Comparison of ENCODE assay signal across 9 cellular contexts in genomic region chr16:17275076-17275732, GRCh38.
DNase-seq lines count a peak whose midpoint lies in the region; ATAC-seq and TF ChIP-seq lines count a peak whose summit lies in the region.
"Had no signal": no experiment of that assay in that cellular context is flagged by ENCODE, and none has a peak within 500 bp of the region (broad histone marks: within the 10 kb centered on the region; RNA-seq: fewer than 3 reads in every experiment).

No MANE protein-coding gene starts in this region.

- H3K36me3 Mint-ChIP-seq in Calu3 (ENCODE audit: insufficient read depth, unreplicated experiment): peaks cover 41% of the 10 kb centered on the region
- peaks cover 20% of the 10 kb centered on the region for H3K36me3 Mint-ChIP-seq in activated CD8-positive, alpha-beta T cell treated with anti-CD3 and anti-CD28 coated beads, Interleukin-2, amount 10 ng/mL, durations not matched to agents 7 days and 5 days (ENCODE audit: low read depth)

- no peaks in the 10 kb centered on the region for H3K36me3 ChIP-seq in osteoblast (ENCODE audit: insufficient read depth, low read length)

- H3K27me3 ChIP-seq in osteoblast (ENCODE audit: insufficient read depth, low read length): no peaks in the 10 kb centered on the region

- peaks cover 2% of the 10 kb centered on the region for H3K79me2 ChIP-seq in osteoblast (ENCODE audit: insufficient read depth, low read length)

- peak overlapping the region; percentile 3 for H3K4me3 Mint-ChIP-seq in Calu3 (ENCODE audit: low read depth, unreplicated experiment)
- no peak overlapping the region for H3K4me3 Mint-ChIP-seq in activated CD8-positive, alpha-beta T cell treated with anti-CD3 and anti-CD28 coated beads, Interleukin-2, amount 10 ng/mL, durations not matched to agents 7 days and 5 days

- H3K4me1 Mint-ChIP-seq in Calu3 (ENCODE audit: low read depth, unreplicated experiment): peaks cover 77% of the 10 kb centered on the region
- peaks cover 67% of the 10 kb centered on the region for H3K4me1 Mint-ChIP-seq in activated CD8-positive, alpha-beta T cell treated with anti-CD3 and anti-CD28 coated beads, Interleukin-2, amount 10 ng/mL, durations not matched to agents 7 days and 5 days (ENCODE audit: low read depth)

- POLR2A ChIA-PET in activated CD8-positive, alpha-beta T cell treated with anti-CD3 and anti-CD28 coated beads, Interleukin-2, amount 10 ng/mL, durations not matched to agents 7 days and 5 days (lab: Charles Lee): no interaction called here

- CTCF ChIA-PET in Calu3 (lab: Charles Lee): interaction anchor here (0.6 to 1.9 kb wide), 9 partner anchors 8 to 193 kb away, joined by 3 to 8 read pairs (median 5); no protein-coding TSS in a partner anchor
- CTCF ChIA-PET in activated CD8-positive, alpha-beta T cell treated with anti-CD3 and anti-CD28 coated beads, Interleukin-2, amount 10 ng/mL, durations not matched to agents 7 days and 5 days (lab: Charles Lee): no interaction called here

- no peaks in the 10 kb centered on the region for H3K9me3 Mint-ChIP-seq in Calu3 (ENCODE audit: low read depth, unreplicated experiment)
- no peaks in the 10 kb centered on the region for H3K9me3 Mint-ChIP-seq in activated CD8-positive, alpha-beta T cell treated with anti-CD3 and anti-CD28 coated beads, Interleukin-2, amount 10 ng/mL, durations not matched to agents 7 days and 5 days (ENCODE audit: insufficient read depth)

- DNase-seq in Calu3 (peak; percentile 83), HT-29 (ENCODE audit: low spot score) (peak; percentile 91), mucosa of gallbladder (ENCODE audit: low spot score) (peak; percentile 88), hippocampal formation (lab: John Stamatoyannopoulos, UW) (no peak), osteoblast (ENCODE audit: insufficient read length, low spot score, missing footprints) (no peak)
- DNase-seq in activated CD8-positive, alpha-beta T cell treated with anti-CD3 and anti-CD28 coated beads, Interleukin-2, amount 10 ng/mL, durations not matched to agents 7 days and 5 days: peak; percentile 32
- DNase-seq: NCI-H2081 had no signal

- H3K27me3 Mint-ChIP-seq in Calu3 (ENCODE audit: unreplicated experiment): no peaks in the 10 kb centered on the region
- H3K27me3 Mint-ChIP-seq in activated CD8-positive, alpha-beta T cell treated with anti-CD3 and anti-CD28 coated beads, Interleukin-2, amount 10 ng/mL, durations not matched to agents 7 days and 5 days (ENCODE audit: low read depth): peaks cover 2% of the 10 kb centered on the region

- ATAC-seq in activated CD8-positive, alpha-beta T cell treated with anti-CD3 and anti-CD28 coated beads, Interleukin-2, amount 10 ng/mL, durations not matched to agents 7 days and 5 days: peak; percentile 30
- ATAC-seq in GM21619 (IDR thresholded peaks at IDR 0.05; ENCODE audit: unreplicated experiment): no peak
- ATAC-seq: sciatic nerve had no signal

- H3K27ac ChIP-seq in osteoblast (ENCODE audit: low read depth, low read length): no peak overlapping the region

- TF ChIP-seq CTCF in Calu3 (IDR thresholded peaks at IDR 0.05; ENCODE audit: unreplicated experiment) (no peak), osteoblast (IDR thresholded peaks at IDR 0.05; ENCODE audit: extremely low read depth, low read depth, low read length) (no peak)

- no peak overlapping the region for H2AFZ ChIP-seq in osteoblast (ENCODE audit: low read length)

- H4K20me1 ChIP-seq in osteoblast (ENCODE audit: insufficient read depth, low read length): peaks cover 62% of the 10 kb centered on the region

- BruUV-seq in Calu3 (replicated peaks; lab: Mats Ljungman, UMichigan): no TSS peak

- intact Hi-C loops in Calu3 (cut with micrococcal nuclease; ENCODE audit: unreplicated experiment): loop anchor here (1.0 to 5.0 kb wide), 4 partner anchors 29 to 302 kb away; no protein-coding TSS in a partner anchor

- H3K4me1 ChIP-seq in osteoblast (ENCODE audit: insufficient read depth, low read length): peaks cover 11% of the 10 kb centered on the region

- peak overlapping the region; percentile 80 for H3K27ac Mint-ChIP-seq in Calu3 (ENCODE audit: unreplicated experiment)
- H3K27ac Mint-ChIP-seq in activated CD8-positive, alpha-beta T cell treated with anti-CD3 and anti-CD28 coated beads, Interleukin-2, amount 10 ng/mL, durations not matched to agents 7 days and 5 days: peak overlapping the region; percentile 68

- no peaks in the 10 kb centered on the region for H3K9me3 ChIP-seq in osteoblast (ENCODE audit: low read depth, low read length)

- H3K4me3 ChIP-seq in osteoblast (ENCODE audit: insufficient read depth, low read length): no peak overlapping the region

- H3K4me2 ChIP-seq in osteoblast (ENCODE audit: insufficient read depth, low read length): no peak overlapping the region

Comparison
In these comparisons a context has a peak if more than half of its experiments do, and no peak if none do; other contexts are left out.
1. DNase-seq: peak in Calu3 (single experiment), HT-29 (single experiment), activated CD8-positive, alpha-beta T cell treated with anti-CD3 and anti-CD28 coated beads, Interleukin-2, amount 10 ng/mL, durations not matched to agents 7 days and 5 days (single experiment) and mucosa of gallbladder (single experiment); none in hippocampal formation (0 of 2) and osteoblast (single experiment).